Comparison of ENCODE assay signal across 18 cellular contexts in genomic region chr20:63655249-63655648, GRCh38. TPM values are rescaled to one million over a fixed set of nuclear protein-coding genes. Genes with fewer than 3 reads are reported as not detected.
"Had no signal": no experiment of that assay in that cellular context is flagged by ENCODE, and none has a peak within 500 bp of the region (broad histone marks: within the 10 kb centered on the region; RNA-seq: fewer than 3 reads in every experiment).

No MANE protein-coding gene starts in this region.

- H3K27me3 ChIP-seq: body of pancreas had no signal

- H3K9me3 ChIP-seq: body of pancreas, esophagus squamous epithelium, left ventricle myocardium inferior, tibial artery had no signal

- H3K27ac ChIP-seq: body of pancreas, coronary artery, esophagus squamous epithelium, left ventricle myocardium inferior, tibial artery had no signal

- H3K36me3 ChIP-seq: esophagus squamous epithelium, left ventricle myocardium inferior had no signal

- DNase-seq: activated CD4-positive, alpha-beta T cell treated with anti-CD3 and anti-CD28 coated beads, Interleukin-2, amount 10 ng/mL, durations not matched to agents 7 days and 5 days; activated gamma-delta T cell treated with Interleukin-2 at 50 U/mL for 16 hours; amygdala; body of pancreas; effector CD4-positive, alpha-beta T cell; esophagus squamous epithelium; hypothalamus; left ventricle myocardium inferior; naive B cell; nucleus accumbens; stimulated activated CD4-positive, alpha-beta T cell treated with anti-CD3 and anti-CD28 coated beads, Interleukin-2, amount 100 ng/mL, for 48 hours; tibial artery had no signal

- H3K4me3 Mint-ChIP-seq: central memory CD8-positive, alpha-beta T cell; stimulated activated memory B cell treated with anti-CD40 and anti-IgM and Interleukin-4, amounts not matched to agents 10 μg/mL and 1 μg/mL and 100 μg/mL, for 72 hours had no signal

- H3K4me3 ChIP-seq: body of pancreas, coronary artery, esophagus squamous epithelium, left ventricle myocardium inferior, tibial artery had no signal

- H3K36me3 Mint-ChIP-seq: activated naive CD8-positive, alpha-beta T cell; naive B cell; stimulated activated memory B cell treated with anti-CD40 and anti-IgM and Interleukin-4, amounts not matched to agents 10 μg/mL and 1 μg/mL and 100 μg/mL, for 72 hours had no signal

- ATAC-seq: body of pancreas; stimulated activated memory B cell treated with anti-CD40 and anti-IgM and Interleukin-4, amounts not matched to agents 10 μg/mL and 1 μg/mL and 100 μg/mL, for 72 hours had no signal

- H3K27ac Mint-ChIP-seq: naive B cell; stimulated activated memory B cell treated with anti-CD40 and anti-IgM and Interleukin-4, amounts not matched to agents 10 μg/mL and 1 μg/mL and 100 μg/mL, for 72 hours had no signal

- H3K9me3 Mint-ChIP-seq: activated CD4-positive, alpha-beta T cell treated with anti-CD3 and anti-CD28 coated beads, Interleukin-2, amount 10 ng/mL, durations not matched to agents 7 days and 5 days; central memory CD8-positive, alpha-beta T cell; naive B cell; stimulated activated memory B cell treated with anti-CD40 and anti-IgM and Interleukin-4, amounts not matched to agents 10 μg/mL and 1 μg/mL and 100 μg/mL, for 72 hours had no signal

- H3K27me3 Mint-ChIP-seq: activated naive CD8-positive, alpha-beta T cell; central memory CD8-positive, alpha-beta T cell; naive B cell had no signal

RNA-seq across cellular contexts. Expression of gene TNFRSF6B, which starts 41.2 kb away (rescaled TPM):
- total RNA-seq: mononuclear cell, skeletal muscle tissue had no signal
